In the genomic region with DNA sequence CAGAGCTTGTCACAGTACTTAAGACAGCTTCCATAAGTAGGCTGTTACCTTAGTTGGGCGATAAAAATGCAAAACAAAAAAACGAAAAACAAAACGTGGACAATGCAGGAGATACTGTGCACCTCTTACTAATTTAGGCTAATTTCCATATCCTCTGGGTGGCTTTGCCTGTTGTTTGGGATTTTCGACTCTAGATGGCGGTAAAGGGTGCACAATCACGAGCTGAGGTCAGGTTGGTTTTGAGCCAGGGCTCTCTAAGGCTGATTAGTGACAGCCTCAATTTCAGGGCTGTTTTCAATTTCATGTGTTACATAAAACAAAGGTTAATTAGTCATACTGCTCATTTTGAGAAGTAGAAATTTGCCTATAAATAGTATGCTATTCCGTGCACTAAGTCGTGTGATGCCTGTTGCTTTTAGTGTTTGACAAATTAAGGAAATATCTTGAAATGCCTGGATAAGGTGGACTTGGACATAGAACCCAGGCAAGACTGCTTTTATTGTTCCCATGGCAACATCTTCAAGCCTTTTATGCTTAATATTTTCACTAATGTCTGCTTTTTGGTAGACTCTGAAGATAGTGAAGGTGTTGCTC, we compare ENCODE assay signal across 9 cellular contexts.
DNase-seq lines count a peak whose midpoint lies in the region; ATAC-seq lines count a peak whose summit lies in the region.
"Had no signal": no experiment of that assay in that cellular context is flagged by ENCODE, and none has a peak within 500 bp of the region (broad histone marks: within the 10 kb centered on the region; RNA-seq: fewer than 3 reads in every experiment).

No MANE protein-coding gene starts in this region.

- peak overlapping the region in 3 of 9 donors; percentile 22 to 80 (median 77) for H3K27ac Mint-ChIP-seq in naive thymus-derived CD4-positive, alpha-beta T cell

- POLR2A ChIA-PET in naive thymus-derived CD4-positive, alpha-beta T cell (lab: Charles Lee), result interaction anchor here (0.6 to 1.5 kb wide), 4 partner anchors 109 to 162 kb away, joined by 3 to 7 read pairs (median 4); no protein-coding TSS in a partner anchor

- DNase-seq in CD1c-positive myeloid dendritic cell (ENCODE audit: extremely low spot score) (peak; percentile 41), GM19238 (ENCODE audit: insufficient read length, low spot score) (peak; percentile 6), NCI-H510A treated with DMSO at 0.1 percent for 48 hours (lab: John Stamatoyannopoulos, UW) (peak; percentile 77), dermis microvascular lymphatic vessel endothelial cell (ENCODE audit: low read depth in 2 of 2) (peak; percentile 5 to 34), superior temporal gyrus (ENCODE audit: extremely low spot score) (peak; percentile 83)
- DNase-seq in activated CD4-positive, alpha-beta T cell treated with anti-CD3 and anti-CD28 coated beads for 4 hours, result peak; percentile 35 to 57
- DNase-seq in naive thymus-derived CD4-positive, alpha-beta T cell, result peak; percentile 21 to 76 (median 72)

- H3K4me1 ChIP-seq in naive thymus-derived CD4-positive, alpha-beta T cell (ENCODE audit: control insufficient read depth in 2 of 2, insufficient read depth in 2 of 2, low read length in 2 of 2), result peaks cover 0 to 6% of the 10 kb centered on the region in 2 donors

- peaks cover 0 to 5% (median 0%) of the 10 kb centered on the region in 11 donors for H3K9me3 Mint-ChIP-seq in naive thymus-derived CD4-positive, alpha-beta T cell
- H3K9me3 Mint-ChIP-seq: IgD-negative memory B cell had no signal

- H3K27me3 ChIP-seq in naive thymus-derived CD4-positive, alpha-beta T cell (ENCODE audit: control insufficient read depth in 2 of 2, insufficient read depth in 2 of 2, low read length in 2 of 2), result no peaks in the 10 kb centered on the region

- intact Hi-C loops in naive thymus-derived CD4-positive, alpha-beta T cell (cut with micrococcal nuclease), result loop anchor here (1.0 to 10.0 kb wide), 7 partner anchors 110 to 1760 kb away; partner anchors contain the start of gene CBLN2 (in 1 of the 2)

- CTCF ChIA-PET in naive thymus-derived CD4-positive, alpha-beta T cell (lab: Charles Lee), result interaction anchor here (0.7 to 1.7 kb wide), 11 partner anchors 8 to 291 kb away, joined by 3 to 7 read pairs (median 3); no protein-coding TSS in a partner anchor

- H3K4me3 ChIP-seq in naive thymus-derived CD4-positive, alpha-beta T cell (ENCODE audit: low read length), result no peak overlapping the region

- peaks cover 0 to 4% (median 0%) of the 10 kb centered on the region in 5 donors for H3K36me3 Mint-ChIP-seq in naive thymus-derived CD4-positive, alpha-beta T cell
- H3K36me3 Mint-ChIP-seq: IgD-negative memory B cell had no signal

- H3K9me3 ChIP-seq in naive thymus-derived CD4-positive, alpha-beta T cell (ENCODE audit: control insufficient read depth in 2 of 3, low read length in 3 of 3), result no peaks in the 10 kb centered on the region

- no peaks in the 10 kb centered on the region for H3K27me3 Mint-ChIP-seq in naive thymus-derived CD4-positive, alpha-beta T cell
- H3K27me3 Mint-ChIP-seq: IgD-negative memory B cell had no signal

- H3K36me3 ChIP-seq in naive thymus-derived CD4-positive, alpha-beta T cell (ENCODE audit: control insufficient read depth in 2 of 3, insufficient read depth in 3 of 3, low read length in 3 of 3), result no peaks in the 10 kb centered on the region

- H3K4me3 Mint-ChIP-seq in naive thymus-derived CD4-positive, alpha-beta T cell, result peak overlapping the region in 5 of 10 donors; percentile 2 to 60 (median 10)
- H3K4me3 Mint-ChIP-seq: IgD-negative memory B cell had no signal

- peak; percentile 85 for ATAC-seq in HG03175 (IDR thresholded peaks at IDR 0.05; ENCODE audit: unreplicated experiment)
- peak; percentile 96 for ATAC-seq in naive thymus-derived CD4-positive, alpha-beta T cell

- no peak overlapping the region for H3K27ac ChIP-seq in naive thymus-derived CD4-positive, alpha-beta T cell (ENCODE audit: low read depth, low read length)

- H3K4me1 Mint-ChIP-seq in naive thymus-derived CD4-positive, alpha-beta T cell, result peaks cover 0 to 24% (median 23%) of the 10 kb centered on the region in 7 donors
- H3K4me1 Mint-ChIP-seq: IgD-negative memory B cell had no signal

Comparison
In these comparisons a context has a peak if more than half of its experiments do, and no peak if none do; other contexts are left out.
1. DNase-seq: peak in every context shown above with its lines; median percentile 83 in superior temporal gyrus; 77 in NCI-H510A treated with DMSO at 0.1 percent for 48 hours; 72 in naive thymus-derived CD4-positive, alpha-beta T cell; 46 in activated CD4-positive, alpha-beta T cell treated with anti-CD3 and anti-CD28 coated beads for 4 hours; 41 in CD1c-positive myeloid dendritic cell; 20 in dermis microvascular lymphatic vessel endothelial cell; 6 in GM19238.